ENCODE assay signal across 8 cellular contexts in the genomic region with DNA sequence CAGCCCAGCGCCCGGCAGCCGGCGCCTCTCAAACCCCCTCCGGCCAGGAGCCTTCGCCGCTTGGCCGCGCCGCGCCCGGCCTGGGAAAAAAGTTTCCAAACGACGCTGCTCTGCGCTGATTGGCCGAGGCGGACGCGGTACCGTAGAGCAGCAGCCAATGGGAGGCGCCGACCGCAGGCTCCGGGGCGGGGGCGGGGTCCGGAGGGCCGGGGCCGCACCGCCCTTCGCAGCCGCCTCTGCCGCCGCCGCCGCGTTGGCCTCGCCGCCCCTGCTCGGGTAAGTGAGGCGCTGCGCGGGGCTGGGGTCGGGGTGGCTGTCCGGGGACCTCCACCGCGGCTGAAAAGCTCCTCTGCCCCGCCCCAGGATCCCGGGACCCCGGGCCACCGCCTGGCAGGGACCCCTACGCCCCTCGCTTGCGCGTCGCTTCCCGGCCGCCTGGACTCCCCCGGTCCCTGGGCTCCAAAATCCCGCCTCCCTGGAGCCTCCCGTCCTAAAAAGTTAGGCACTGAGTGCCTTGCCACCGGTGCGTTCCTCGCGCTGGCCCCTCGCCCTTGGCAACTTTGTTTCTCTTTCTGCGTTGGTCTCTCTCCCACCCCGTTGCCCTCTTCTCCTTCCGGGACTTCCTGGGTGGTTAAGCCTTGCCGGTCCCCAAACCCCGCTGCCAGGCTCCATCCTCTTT. TPM values are rescaled to one million over a fixed set of nuclear protein-coding genes. Genes with fewer than 3 reads are reported as not detected.
A peak's percentile ranks its signal among the peaks of the same experiment; 100 is the strongest.
DNase-seq lines count a peak whose midpoint lies in the region; ATAC-seq and TF ChIP-seq lines count a peak whose summit lies in the region.

A gene with protein sequence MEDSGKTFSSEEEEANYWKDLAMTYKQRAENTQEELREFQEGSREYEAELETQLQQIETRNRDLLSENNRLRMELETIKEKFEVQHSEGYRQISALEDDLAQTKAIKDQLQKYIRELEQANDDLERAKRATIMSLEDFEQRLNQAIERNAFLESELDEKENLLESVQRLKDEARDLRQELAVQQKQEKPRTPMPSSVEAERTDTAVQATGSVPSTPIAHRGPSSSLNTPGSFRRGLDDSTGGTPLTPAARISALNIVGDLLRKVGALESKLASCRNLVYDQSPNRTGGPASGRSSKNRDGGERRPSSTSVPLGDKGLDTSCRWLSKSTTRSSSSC (plus strand): TSS at position 227 of the 679 bp plus-strand sequence. CDS start 14,534 bp downstream, outside the sequence.

- no peaks in the 10 kb centered on the region for H3K9me3 Mint-ChIP-seq in GM23338
- H3K9me3 Mint-ChIP-seq in neural progenitor cell = no peaks in the 10 kb centered on the region

- TF ChIP-seq EP300 in stomach (IDR thresholded peaks at IDR 0.05) = no peak

- H3K4me3 Mint-ChIP-seq in GM23338 = peak within 1 kb of the TSS; percentile 100
- peak within 1 kb of the TSS; percentile 99 for H3K4me3 Mint-ChIP-seq in neural progenitor cell

- H3K36me3 Mint-ChIP-seq in GM23338 (ENCODE audit: low read depth) = peaks cover 9% of the 10 kb centered on the region; the same call in 2 of the 3 replicates
- H3K36me3 Mint-ChIP-seq in neural progenitor cell = peaks cover 4% of the 10 kb centered on the region

- H3K27me3 ChIP-seq in GM23338 (ENCODE audit: insufficient read depth) (no peaks in the 10 kb centered on the region), SJCRH30 (no peaks in the 10 kb centered on the region), foreskin keratinocyte (no peaks in the 10 kb centered on the region), neural progenitor cell (no peaks in the 10 kb centered on the region), stomach (no peaks in the 10 kb centered on the region)

- no peak for TF ChIP-seq POLR2A in stomach (IDR thresholded peaks at IDR 0.05)

- H3K4me3 ChIP-seq in GM23338 = peak within 1 kb of the TSS; percentile 97
- peak within 1 kb of the TSS; percentile 67 for H3K4me3 ChIP-seq in LNCaP clone FGC (ENCODE audit: low read depth, low read length)
- H3K4me3 ChIP-seq in SJCRH30 = peak within 1 kb of the TSS; percentile 73
- H3K4me3 ChIP-seq in neural progenitor cell = peak within 1 kb of the TSS; percentile 60
- peak within 1 kb of the TSS; percentile 74 to 96 (median 90) for H3K4me3 ChIP-seq in stomach

- H3K9ac ChIP-seq in neural progenitor cell = peak within 1 kb of the TSS; percentile 41

- 0 to 1% (median 0%) methylated on average over 43 to 71 of the region's 71 CpGs for WGBS in stomach, 5 donors

- peaks cover 3% of the 10 kb centered on the region; the same call in 1 of the 3 replicates for H3K4me1 Mint-ChIP-seq in GM23338
- H3K4me1 Mint-ChIP-seq in neural progenitor cell = peaks cover 16% of the 10 kb centered on the region

- intact Hi-C loops in stomach (cut with DNase I; ENCODE audit: low total_unique reads) = no loop called here

- peak within 1 kb of the TSS; percentile 95 for H3K27ac Mint-ChIP-seq in GM23338
- H3K27ac Mint-ChIP-seq in neural progenitor cell = peak within 1 kb of the TSS; percentile 95

- DNase-seq in ELF-1 (ENCODE audit: low read depth, low spot score) = peak; percentile 96
- DNase-seq in GM23338 (ENCODE audit: low spot score) = peak; percentile 98
- peak; percentile 61 for DNase-seq in LNCaP clone FGC (ENCODE audit: low read depth)
- DNase-seq in SJCRH30 = peak; percentile 90 to 93
- DNase-seq in activated gamma-delta T cell treated with Interleukin-2 at 50 U/mL for 16 hours = peak; percentile 84
- DNase-seq in foreskin keratinocyte = peak; percentile 61 to 80
- DNase-seq in neural progenitor cell (ENCODE audit: low spot score) = peak; percentile 98
- DNase-seq in stomach = peak; percentile 94

- H3K4me1 ChIP-seq in GM23338 (ENCODE audit: insufficient read depth) = no peaks in the 10 kb centered on the region
- H3K4me1 ChIP-seq in SJCRH30 = peaks cover 10% of the 10 kb centered on the region; the same call in 1 of the 2 replicates
- peaks cover 23% of the 10 kb centered on the region for H3K4me1 ChIP-seq in foreskin keratinocyte
- H3K4me1 ChIP-seq in neural progenitor cell = no peaks in the 10 kb centered on the region
- peaks cover 9 to 51% (median 40%) of the 10 kb centered on the region in 4 donors for H3K4me1 ChIP-seq in stomach

- peaks cover 11% of the 10 kb centered on the region for H3F3A ChIP-seq in GM23338 (replicated peaks; ENCODE audit: low read depth)
- peaks cover 21% of the 10 kb centered on the region for H3F3A ChIP-seq in neural progenitor cell (ENCODE audit: low read depth)

- H2AFZ ChIP-seq in GM23338 = peak within 1 kb of the TSS; percentile 99
- peak within 1 kb of the TSS; percentile 69 for H2AFZ ChIP-seq in neural progenitor cell (replicated peaks)

- H3K79me2 ChIP-seq in GM23338 (replicated peaks; ENCODE audit: insufficient read depth) (peaks cover 44% of the 10 kb centered on the region), neural progenitor cell (ENCODE audit: low read depth) (peaks cover 48% of the 10 kb centered on the region)

- TF ChIP-seq CTCF in GM23338 (conservative IDR thresholded peaks at IDR 0.05; ENCODE audit: low read depth in 2 of 2) = no peak
- no peak for TF ChIP-seq CTCF in LNCaP clone FGC (IDR thresholded peaks at IDR 0.05; ENCODE audit: control insufficient read depth, extremely low read depth, insufficient read depth)
- no peak for TF ChIP-seq CTCF in foreskin keratinocyte (conservative IDR thresholded peaks at IDR 0.05)
- TF ChIP-seq CTCF in neural progenitor cell (IDR thresholded peaks at IDR 0.05) = no peak
- TF ChIP-seq CTCF in stomach (IDR thresholded peaks at IDR 0.05) = no peak

- H3K36me3 ChIP-seq in GM23338 (ENCODE audit: insufficient read depth) (no peaks in the 10 kb centered on the region), SJCRH30 (0 out of 2 replicates have a peak, but pooled peaks cover under 1% of the 10 kb centered on the region), neural progenitor cell (no peaks in the 10 kb centered on the region), stomach (peaks cover 0 to 8% (median 0%) of the 10 kb centered on the region in 4 donors)

- ATAC-seq in GM23338 = peak; percentile 97
- ATAC-seq in foreskin keratinocyte = peak; percentile 90

- H3K4me2 ChIP-seq in GM23338 (peak within 1 kb of the TSS; percentile 85), neural progenitor cell (peak within 1 kb of the TSS; percentile 89)

- no peaks in the 10 kb centered on the region for H3K9me2 ChIP-seq in GM23338 (ENCODE audit: insufficient read depth)

- H4K20me1 ChIP-seq in GM23338 (replicated peaks; ENCODE audit: insufficient read depth) (peaks cover 3% of the 10 kb centered on the region), neural progenitor cell (ENCODE audit: low read depth) (peaks cover 22% of the 10 kb centered on the region)

- H3K9me3 ChIP-seq in SJCRH30 (replicated peaks) (no peaks in the 10 kb centered on the region), neural progenitor cell (ENCODE audit: low read depth) (no peaks in the 10 kb centered on the region), stomach (no peaks in the 10 kb centered on the region)

- H3K27me3 Mint-ChIP-seq in GM23338 (ENCODE audit: insufficient read depth, low read depth, poor library complexity) (peaks cover 11% of the 10 kb centered on the region), neural progenitor cell (ENCODE audit: insufficient read depth, low read depth) (peaks cover 6% of the 10 kb centered on the region)

- H3K27ac ChIP-seq in GM23338 (ENCODE audit: low read depth) (peak within 1 kb of the TSS; percentile 91; the same call in 1 of the 2 replicates), SJCRH30 (peak within 1 kb of the TSS; percentile 56), foreskin keratinocyte (peak within 1 kb of the TSS; percentile 97), neural progenitor cell (no peak within 1 kb of the TSS), stomach (peak within 1 kb of the TSS; percentile 89 to 96 (median 94))

TF ChIP-seq in GM23338, 12 proteins besides CTCF, POLR2A, EP300 and RAD21:
- no peak for TF ChIP-seq JUNB (IDR thresholded peaks at IDR 0.05; ENCODE audit: unreplicated experiment)
- no peak for TF ChIP-seq EZH2phosphoT487 (IDR thresholded peaks at IDR 0.05; ENCODE audit: unreplicated experiment)
- TF ChIP-seq POLR2AphosphoS5 (IDR thresholded peaks at IDR 0.05; ENCODE audit: low read depth) = peak; percentile 74

RNA-seq across cellular contexts. Expression of the gene that starts here (rescaled TPM):
- total RNA-seq in GM23338 (2014; rRNA removed; shearing (Covaris generic)) = 22.9 and 28.7 TPM in 2 replicates
- polyA plus RNA-seq in GM23338 (2016; fragmentation: Nextera tagmentation; extraction: Ambion mirVana) (11.1 and 13.0 TPM in 2 replicates), foreskin keratinocyte (23.4 and 28.4 TPM in 2 replicates), stomach (10 to 100 TPM in 1 of 3 donors, 1 to 10 TPM in 2; 6.7 to 13.9 (median 8.1) TPM)
- total RNA-seq in SJCRH30 (2014; rRNA removed; shearing (Covaris generic)) = 92.8 and 95.6 TPM in 2 replicates
- total RNA-seq in foreskin keratinocyte (66.5 and 74.9 TPM in 2 replicates), neural progenitor cell (ENCODE audit: low replicate concordance) (85.3 and 88.1 TPM in 2 replicates), stomach (100 to 1,000 TPM in 1 of 5 donors, 10 to 100 TPM in 4; 26.2 to 286 (median 28.6) TPM)
